ENCODE assay signal across 20 cellular contexts in genomic region chr2:121211251-121211650, GRCh38.
DNase-seq lines count a peak whose midpoint lies in the region; ATAC-seq and TF ChIP-seq lines count a peak whose summit lies in the region.
"Had no signal": no experiment of that assay in that cellular context is flagged by ENCODE, and none has a peak within 500 bp of the region (broad histone marks: within the 10 kb centered on the region; RNA-seq: fewer than 3 reads in every experiment).

No MANE protein-coding gene starts in this region.

- ATAC-seq in PC-3: no peak
- ATAC-seq in lung (ENCODE audit: insufficient read depth, low FRiP score): peak; percentile 74
- ATAC-seq in GM21529 (IDR thresholded peaks at IDR 0.05; ENCODE audit: unreplicated experiment): no peak
- no peak for ATAC-seq in HG02571 (IDR thresholded peaks at IDR 0.05; ENCODE audit: unreplicated experiment)
- ATAC-seq: stimulated activated naive CD8-positive, alpha-beta T cell treated with anti-CD3 and anti-CD28 coated beads, Interleukin-15, Interleukin-2, amounts not matched to agents 100 U/mL and 50 U/mL, for 24 hours; T-helper 17 cell had no signal

- no peaks in the 10 kb centered on the region for H3K9me2 ChIP-seq in PC-3 (replicated peaks; ENCODE audit: low read length)

- DNase-seq in PC-3: no peak
- peak; percentile 6 to 60 for DNase-seq in erythroblast (lab: John Stamatoyannopoulos, UW)
- peak; percentile 65 for DNase-seq in lung (ENCODE audit: low spot score)
- DNase-seq in AG08395 (ENCODE audit: low spot score): no peak
- DNase-seq in kidney glomerular epithelial cell (lab: John Stamatoyannopoulos, UW): no peak
- DNase-seq: activated CD4-positive, alpha-beta T cell treated with anti-CD3 and anti-CD28 coated beads, Interleukin-2, amount 50 U/mL, for 4 hours; adrenal gland; AML-193; H9; immature natural killer cell; NCI-H1417 treated with DMSO at 0.1 percent for 48 hours; nephron progenitor cell; SHP77 treated with DMSO at 0.1 percent for 48 hours; stimulated activated CD4-positive, alpha-beta T cell treated with anti-CD3 and anti-CD28 coated beads, Interleukin-2, amount 100 ng/mL, for 48 hours; stimulated activated naive CD8-positive, alpha-beta T cell treated with anti-CD3 and anti-CD28 coated beads, Interleukin-15, Interleukin-2, amounts not matched to agents 100 U/mL and 50 U/mL, for 24 hours; T-helper 17 cell; tibial artery had no signal

- no peaks in the 10 kb centered on the region for H3K9me3 ChIP-seq in PC-3 (ENCODE audit: low read length)
- H3K9me3 ChIP-seq in lung (ENCODE audit: control insufficient read depth in 2 of 2, insufficient read depth in 1 of 2, low read length in 1 of 2): no peaks in the 10 kb centered on the region
- H3K9me3 ChIP-seq: adrenal gland, heart right ventricle, tibial artery had no signal

- H3K27me3 ChIP-seq in PC-3 (ENCODE audit: low read length) (no peaks in the 10 kb centered on the region), lung (ENCODE audit: control insufficient read depth, insufficient read depth) (no peaks in the 10 kb centered on the region)
- H3K27me3 ChIP-seq: adrenal gland had no signal

- H3K4me3 ChIP-seq in PC-3 (ENCODE audit: low read length) (no peak overlapping the region), lung (no peak overlapping the region)
- H3K4me3 ChIP-seq: adrenal gland, heart right ventricle, tibial artery had no signal

- 66 to 81% methylated on average over 5 of the region's 5 CpGs for WGBS in lung, 2 donors

- no TSS peak for BruUV-seq in PC-3 (replicated peaks; lab: Mats Ljungman, UMichigan)

- intact Hi-C loops in PC-3 (cut with micrococcal nuclease): no loop called here

- POLR2A ChIA-PET in PC-3 (lab: Charles Lee; ENCODE audit: unreplicated experiment): no interaction called here

- H3K4me1 ChIP-seq in PC-3 (ENCODE audit: insufficient read depth, low read length) (peaks cover 19% of the 10 kb centered on the region), lung (ENCODE audit: control insufficient read depth in 2 of 2, insufficient read depth in 2 of 2, low read length in 2 of 2) (peaks cover 0 to 3% of the 10 kb centered on the region in 2 donors)
- H3K4me1 ChIP-seq: adrenal gland, heart right ventricle, tibial artery had no signal

- H2AFZ ChIP-seq in PC-3 (ENCODE audit: low read length): peak overlapping the region; percentile 43; the same call in 1 of the 2 replicates

- no peak overlapping the region for H3K9ac ChIP-seq in PC-3 (ENCODE audit: low read length)

- H3F3A ChIP-seq in PC-3 (ENCODE audit: low read length, unreplicated experiment): no peaks in the 10 kb centered on the region

- no peaks in the 10 kb centered on the region for H3K79me2 ChIP-seq in PC-3 (ENCODE audit: low read length)

- no peaks in the 10 kb centered on the region for H4K20me1 ChIP-seq in PC-3 (ENCODE audit: low read length)

- H3K36me3 ChIP-seq in PC-3 (ENCODE audit: low read depth, low read length): no peaks in the 10 kb centered on the region
- no peaks in the 10 kb centered on the region for H3K36me3 ChIP-seq in lung (ENCODE audit: control insufficient read depth in 2 of 2, insufficient read depth in 2 of 2, low read length in 2 of 2)
- H3K36me3 ChIP-seq: adrenal gland, heart right ventricle, tibial artery had no signal

- TF ChIP-seq CTCF in PC-3 (conservative IDR thresholded peaks at IDR 0.05; ENCODE audit: low read depth, low read length) (no peak), lung (IDR thresholded peaks at IDR 0.05; ENCODE audit: control extremely low read depth, extremely low read depth) (no peak)

- CTCF ChIA-PET in PC-3 (lab: Charles Lee): interaction anchor here (0.6 kb wide), 1 partner anchor 35 kb away, joined by 3 read pairs; no protein-coding TSS in a partner anchor

- H3K27ac ChIP-seq in PC-3 (ENCODE audit: low read length): no peak overlapping the region
- peak overlapping the region in 1 of 2 donors; percentile 63 for H3K27ac ChIP-seq in lung (ENCODE audit: low read depth in 1 of 2, low read length in 1 of 2)
- H3K27ac ChIP-seq: adrenal gland, heart right ventricle, tibial artery had no signal

- H3K4me2 ChIP-seq in PC-3 (ENCODE audit: low read length): peak overlapping the region; percentile 36; the same call in 1 of the 2 replicates

- TF ChIP-seq POLR2A in erythroblast (IDR thresholded peaks at IDR 0.05; ENCODE audit: low read length): no peak

Comparison
In these comparisons a context has a peak if more than half of its experiments do, and no peak if none do; other contexts are left out.
1. DNase-seq: peak in erythroblast (2 of 2) and lung (single experiment); none in PC-3 (single experiment), AG08395 (single experiment) and kidney glomerular epithelial cell (single experiment).